ENCODE assay signal across 24 cellular contexts in the genomic region with DNA sequence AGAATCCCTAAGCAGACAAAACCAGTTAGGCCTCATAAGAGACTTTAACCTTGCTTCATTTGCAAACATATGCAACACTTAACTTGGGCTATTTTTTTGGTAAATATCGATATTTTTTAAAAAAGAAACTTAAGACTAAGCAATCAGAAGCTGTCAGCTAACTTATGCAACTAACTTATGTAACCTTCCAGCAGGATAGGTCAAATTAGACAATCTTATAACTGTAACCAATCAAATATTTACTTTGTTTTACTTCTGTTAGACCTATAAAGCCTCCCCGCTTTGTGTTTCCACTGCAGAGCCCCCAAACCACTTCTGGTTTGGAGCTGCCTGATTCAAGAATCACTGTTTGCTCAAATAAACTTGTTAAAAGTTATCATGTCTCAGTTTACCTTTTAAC.
"Had no signal": no experiment of that assay in that cellular context is flagged by ENCODE, and none has a peak within 500 bp of the region (broad histone marks: within the 10 kb centered on the region; RNA-seq: fewer than 3 reads in every experiment).

No MANE protein-coding gene starts in this region.

- H3K27me3 ChIP-seq: foreskin keratinocyte, gastroesophageal sphincter, left lung, right atrium auricular region, testis, tibial artery had no signal

- H3K4me1 ChIP-seq: prostate gland, testis had no signal

- H3K9me3 Mint-ChIP-seq: endodermal cell, type B pancreatic cell had no signal

- H3K9me3 ChIP-seq: gastroesophageal sphincter, left lung, prostate gland, right atrium auricular region, testis, tibial artery had no signal

- DNase-seq: effector CD8-positive, alpha-beta T cell; endodermal cell; foreskin keratinocyte; kidney; left lung; mesenchymal stem cell; naive thymus-derived CD4-positive, alpha-beta T cell; nucleus accumbens; stimulated activated CD4-positive, alpha-beta T cell treated with anti-CD3 and anti-CD28 coated beads, Interleukin-4, amount 100 ng/mL, for 4 hours; stimulated activated naive CD8-positive, alpha-beta T cell treated with anti-CD3 and anti-CD28 coated beads, Interleukin-15, Interleukin-2, amounts not matched to agents 100 U/mL and 50 U/mL, for 24 hours; substantia nigra; testis; tibial artery had no signal

- H3K4me3 Mint-ChIP-seq: endodermal cell; mesothelial cell of epicardium; naive thymus-derived CD4-positive, alpha-beta T cell; nephron; stimulated activated memory B cell treated with anti-CD40 and anti-IgM and Interleukin-4, amounts not matched to agents 10 μg/mL and 1 μg/mL and 100 μg/mL, for 72 hours; type B pancreatic cell had no signal

- H3K27ac ChIP-seq: epithelial cell of prostate, foreskin keratinocyte, gastroesophageal sphincter, left lung, prostate gland, right atrium auricular region, testis, tibial artery had no signal

- FAIRE-seq: colon, kidney had no signal

- H3K4me3 ChIP-seq: gastroesophageal sphincter, left lung, prostate gland, right atrium auricular region, testis, tibial artery had no signal

- H3K27ac Mint-ChIP-seq: endodermal cell; mesothelial cell of epicardium; naive thymus-derived CD4-positive, alpha-beta T cell; nephron; stimulated activated memory B cell treated with anti-CD40 and anti-IgM and Interleukin-4, amounts not matched to agents 10 μg/mL and 1 μg/mL and 100 μg/mL, for 72 hours; type B pancreatic cell had no signal

- H3K36me3 ChIP-seq: prostate gland had no signal

- H3K27me3 Mint-ChIP-seq: naive thymus-derived CD4-positive, alpha-beta T cell; stimulated activated memory B cell treated with anti-CD40 and anti-IgM and Interleukin-4, amounts not matched to agents 10 μg/mL and 1 μg/mL and 100 μg/mL, for 72 hours; type B pancreatic cell had no signal

- ATAC-seq: esophagus mucosa; foreskin keratinocyte; gastroesophageal sphincter; left lung; naive thymus-derived CD4-positive, alpha-beta T cell; sciatic nerve; stimulated activated memory B cell treated with anti-CD40 and anti-IgM and Interleukin-4, amounts not matched to agents 10 μg/mL and 1 μg/mL and 100 μg/mL, for 72 hours; stimulated activated naive CD8-positive, alpha-beta T cell treated with anti-CD3 and anti-CD28 coated beads, Interleukin-15, Interleukin-2, amounts not matched to agents 100 U/mL and 50 U/mL, for 24 hours had no signal
